In genomic region chr7:150969483-150969874, GRCh38 we compare ENCODE assay signal across 20 cellular contexts. TPM values are rescaled to one million over a fixed set of nuclear protein-coding genes. Genes with fewer than 3 reads are reported as not detected.
DNase-seq lines count a peak whose midpoint lies in the region; ATAC-seq, FAIRE-seq and TF ChIP-seq lines count a peak whose summit lies in the region.
"Had no signal": no experiment of that assay in that cellular context is flagged by ENCODE, and none has a peak within 500 bp of the region (broad histone marks: within the 10 kb centered on the region; RNA-seq: fewer than 3 reads in every experiment).

No MANE protein-coding gene starts in this region.

- intact Hi-C loops in PC-9 (cut with micrococcal nuclease; ENCODE audit: unreplicated experiment), result no loop called here

- no peaks in the 10 kb centered on the region for H3K9me3 ChIP-seq in PC-9 (ENCODE audit: insufficient read depth, low read depth)
- H3K9me3 ChIP-seq: pancreas, Peyer's patch had no signal

- DNase-seq in GM23338 (ENCODE audit: low spot score) (no peak), NCI-H2081 (lab: John Stamatoyannopoulos, UW) (peak; percentile 85 to 93), HTR-8/SVneo (ENCODE audit: insufficient read length, low spot score) (no peak), coronary artery (ENCODE audit: low spot score) (no peak), PC-9 (no peak)
- DNase-seq: activated naive CD8-positive, alpha-beta T cell treated with anti-CD3 and anti-CD28 coated beads, Interleukin-2, amount 10 ng/mL, durations not matched to agents 7 days and 5 days; mammary epithelial cell; Peyer's patch; stimulated activated CD4-positive, alpha-beta T cell treated with anti-CD3 and anti-CD28 coated beads, Interleukin-2, amount 100 ng/mL, for 24 hours; stimulated activated naive CD8-positive, alpha-beta T cell treated with anti-CD3 and anti-CD28 coated beads, Interleukin-15, amount 100 ng/mL, for 72 hours had no signal

- ATAC-seq in GM23338 (peak; percentile 4), HG02885 (IDR thresholded peaks at IDR 0.05; ENCODE audit: poor library complexity, unreplicated experiment) (no peak)
- ATAC-seq: SK-N-SH treated with all-trans-retinoic acid at 6 μM for 48 hours; stimulated activated naive CD8-positive, alpha-beta T cell treated with anti-CD3 and anti-CD28 coated beads, Interleukin-15, amount 100 ng/mL, for 72 hours had no signal

- H3K27ac ChIP-seq in GM23338 (ENCODE audit: low read depth), result no peak overlapping the region
- no peak overlapping the region for H3K27ac ChIP-seq in coronary artery
- no peak overlapping the region for H3K27ac ChIP-seq in PC-9
- H3K27ac ChIP-seq: hepatocyte, pancreas, Peyer's patch had no signal

- no peak overlapping the region; the same call in 2 of the 3 replicates for H3K4me3 Mint-ChIP-seq in GM23338
- peak overlapping the region in 2 of 5 experiments; percentile 7 to 53 for H3K4me3 Mint-ChIP-seq in brain
- peak overlapping the region in 2 of 3 experiments; percentile 52 to 54 for H3K4me3 Mint-ChIP-seq in nephron
- H3K4me3 Mint-ChIP-seq: activated naive CD8-positive, alpha-beta T cell treated with anti-CD3 and anti-CD28 coated beads, Interleukin-2, amount 10 ng/mL, durations not matched to agents 7 days and 5 days; stimulated activated naive CD8-positive, alpha-beta T cell treated with anti-CD3 and anti-CD28 coated beads, Interleukin-15, amount 100 ng/mL, for 72 hours had no signal

- CTCF ChIA-PET in PC-9 (lab: Charles Lee), result no interaction called here

- H3K4me2 ChIP-seq in GM23338, result no peak overlapping the region
- H3K4me2 ChIP-seq in PC-9, result no peak overlapping the region

- H4K20me1 ChIP-seq in GM23338 (replicated peaks; ENCODE audit: insufficient read depth) (no peaks in the 10 kb centered on the region), PC-9 (ENCODE audit: insufficient read depth) (no peaks in the 10 kb centered on the region)

- POLR2A ChIA-PET in PC-9 (lab: Charles Lee; ENCODE audit: unreplicated experiment), result no interaction called here

- peaks cover 6% of the 10 kb centered on the region; the same call in 1 of the 2 replicates for H3K27me3 ChIP-seq in GM23338 (ENCODE audit: insufficient read depth)
- H3K27me3 ChIP-seq in PC-9 (ENCODE audit: insufficient read depth, low read depth), result peaks cover 91% of the 10 kb centered on the region
- H3K27me3 ChIP-seq: pancreas, Peyer's patch had no signal

- H3K9me2 ChIP-seq in GM23338 (ENCODE audit: insufficient read depth) (no peaks in the 10 kb centered on the region), PC-9 (ENCODE audit: insufficient read depth) (no peaks in the 10 kb centered on the region)

- H2AFZ ChIP-seq in GM23338, result no peak overlapping the region
- no peak overlapping the region for H2AFZ ChIP-seq in PC-9
- H2AFZ ChIP-seq: hepatocyte had no signal

- FAIRE-seq in HTR-8/SVneo (lab: Jason Lieb, UNC), result no peak
- FAIRE-seq: G401.6, H54, keratinocyte, pancreas had no signal

- H3K27me3 Mint-ChIP-seq in GM23338 (ENCODE audit: insufficient read depth, low read depth, poor library complexity) (peaks cover 21% of the 10 kb centered on the region), brain (peaks cover 3% of the 10 kb centered on the region), nephron (ENCODE audit: low read depth) (peaks cover 10% of the 10 kb centered on the region)
- H3K27me3 Mint-ChIP-seq: stimulated activated naive CD8-positive, alpha-beta T cell treated with anti-CD3 and anti-CD28 coated beads, Interleukin-15, amount 100 ng/mL, for 72 hours had no signal

- no peaks in the 10 kb centered on the region for H3K36me3 Mint-ChIP-seq in GM23338 (ENCODE audit: low read depth)
- peaks cover 12% of the 10 kb centered on the region for H3K36me3 Mint-ChIP-seq in brain
- no peaks in the 10 kb centered on the region for H3K36me3 Mint-ChIP-seq in nephron (ENCODE audit: low read depth)
- H3K36me3 Mint-ChIP-seq: activated naive CD8-positive, alpha-beta T cell treated with anti-CD3 and anti-CD28 coated beads, Interleukin-2, amount 10 ng/mL, durations not matched to agents 7 days and 5 days had no signal

- no TSS peak for BruUV-seq in PC-9 (replicated peaks; lab: Mats Ljungman, UMichigan)

- H3K4me1 ChIP-seq in GM23338 (ENCODE audit: insufficient read depth), result peaks cover 18% of the 10 kb centered on the region
- no peaks in the 10 kb centered on the region for H3K4me1 ChIP-seq in PC-9 (replicated peaks; ENCODE audit: insufficient read depth)
- H3K4me1 ChIP-seq: pancreas had no signal

- H3K36me3 ChIP-seq in GM23338 (ENCODE audit: insufficient read depth) (no peaks in the 10 kb centered on the region), PC-9 (ENCODE audit: low read depth) (no peaks in the 10 kb centered on the region)
- H3K36me3 ChIP-seq: pancreas, Peyer's patch had no signal

- H3F3A ChIP-seq in GM23338 (replicated peaks; ENCODE audit: low read depth), result no peaks in the 10 kb centered on the region
- H3F3A ChIP-seq in PC-9 (ENCODE audit: insufficient read depth, low read depth), result no peaks in the 10 kb centered on the region

- no peak overlapping the region for H3K27ac Mint-ChIP-seq in GM23338
- peak overlapping the region in 4 of 5 experiments; percentile 57 to 97 (median 90) for H3K27ac Mint-ChIP-seq in brain
- H3K27ac Mint-ChIP-seq in nephron, result peak overlapping the region; percentile 79 to 98 (median 93)
- H3K27ac Mint-ChIP-seq: activated naive CD8-positive, alpha-beta T cell treated with anti-CD3 and anti-CD28 coated beads, Interleukin-2, amount 10 ng/mL, durations not matched to agents 7 days and 5 days; stimulated activated naive CD8-positive, alpha-beta T cell treated with anti-CD3 and anti-CD28 coated beads, Interleukin-15, amount 100 ng/mL, for 72 hours had no signal

- H3K4me3 ChIP-seq in GM23338 (no peak overlapping the region), coronary artery (no peak overlapping the region), PC-9 (no peak overlapping the region)
- H3K4me3 ChIP-seq: hepatocyte, pancreas, Peyer's patch had no signal

- TF ChIP-seq CTCF in GM23338 (conservative IDR thresholded peaks at IDR 0.05; ENCODE audit: low read depth in 2 of 2) (no peak), brain (conservative IDR thresholded peaks at IDR 0.05) (no peak), nephron (IDR thresholded peaks at IDR 0.05; ENCODE audit: unreplicated experiment in 3 of 3) (no peak), coronary artery (IDR thresholded peaks at IDR 0.05) (no peak), PC-9 (conservative IDR thresholded peaks at IDR 0.05) (no peak)

- H3K79me2 ChIP-seq in GM23338 (replicated peaks; ENCODE audit: insufficient read depth) (no peaks in the 10 kb centered on the region), PC-9 (ENCODE audit: low read depth) (no peaks in the 10 kb centered on the region)
- H3K79me2 ChIP-seq: hepatocyte had no signal

- no peaks in the 10 kb centered on the region for H3K9me3 Mint-ChIP-seq in GM23338
- H3K9me3 Mint-ChIP-seq in brain, result no peaks in the 10 kb centered on the region
- H3K9me3 Mint-ChIP-seq in nephron, result no peaks in the 10 kb centered on the region
- H3K9me3 Mint-ChIP-seq: activated naive CD8-positive, alpha-beta T cell treated with anti-CD3 and anti-CD28 coated beads, Interleukin-2, amount 10 ng/mL, durations not matched to agents 7 days and 5 days; stimulated activated naive CD8-positive, alpha-beta T cell treated with anti-CD3 and anti-CD28 coated beads, Interleukin-15, amount 100 ng/mL, for 72 hours had no signal

- H3K4me1 Mint-ChIP-seq in GM23338, result peaks cover 41% of the 10 kb centered on the region
- H3K4me1 Mint-ChIP-seq in brain, result peaks cover 98% of the 10 kb centered on the region
- H3K4me1 Mint-ChIP-seq in nephron, result peaks cover 88% of the 10 kb centered on the region

TF ChIP-seq in GM23338, 12 proteins besides CTCF, POLR2A, EP300 and RAD21 (continues in another document):
- no peak for TF ChIP-seq CREB1 (CRISPR knock-in tag; IDR thresholded peaks at IDR 0.05; ENCODE audit: low read depth)
- TF ChIP-seq STAT1 (IDR thresholded peaks at IDR 0.05; ENCODE audit: unreplicated experiment), result no peak

RNA-seq across cellular contexts. Expression of gene KCNH2, which starts 8.6 kb away (rescaled TPM):
- total RNA-seq in GM23338 (2014; rRNA removed; shearing (Covaris generic)), result 11.3 and 14.7 TPM in 2 replicates
- polyA plus RNA-seq in GM23338 (2016; fragmentation: Nextera tagmentation; extraction: Ambion mirVana) (2.6 and 2.9 TPM in 2 replicates), brain (ENCODE audit: insufficient read depth, low read depth, low replicate concordance) (49.2 TPM)
- 1.5 and 1.6 TPM in 2 replicates for total RNA-seq in PC-9 (2021)
- polyA plus RNA-seq: mammary epithelial cell had no signal

RNA-seq across cellular contexts. Expression of gene NOS3, which starts 21.3 kb away (rescaled TPM):
- 6.1 and 13.3 TPM in 2 replicates for total RNA-seq in GM23338 (2014; rRNA removed; shearing (Covaris generic))
- 2.6 and 3.1 TPM in 2 replicates for polyA plus RNA-seq in GM23338 (2016; fragmentation: Nextera tagmentation; extraction: Ambion mirVana)
- 4.2 TPM for polyA plus RNA-seq in brain (ENCODE audit: insufficient read depth, low read depth, low replicate concordance)
- total RNA-seq in PC-9 (2021), result 1.8 and 3.2 TPM in 2 replicates

RNA-seq across cellular contexts. Expression of gene ATG9B, which starts 54.8 kb away (rescaled TPM):
- 1.2 and 2.2 TPM in 2 replicates for total RNA-seq in GM23338 (2014; rRNA removed; shearing (Covaris generic))
- polyA plus RNA-seq in GM23338 (2016; fragmentation: Nextera tagmentation; extraction: Ambion mirVana) (3.2 and 3.4 TPM in 2 replicates), brain (ENCODE audit: insufficient read depth, low read depth, low replicate concordance) (0.24 TPM)
- total RNA-seq in PC-9 (2021), result 9.7 and 13.7 TPM in 2 replicates
- total RNA-seq: skeletal muscle tissue had no signal

RNA-seq across cellular contexts. Expression of gene ABCB8, which starts 58.8 kb away (rescaled TPM):
- total RNA-seq in GM23338 (2014; rRNA removed; shearing (Covaris generic)), result 27.1 and 41.1 TPM in 2 replicates
- polyA plus RNA-seq in GM23338 (2016; fragmentation: Nextera tagmentation; extraction: Ambion mirVana), result 11.4 and 13.1 TPM in 2 replicates
- polyA plus RNA-seq in brain (ENCODE audit: insufficient read depth, low read depth, low replicate concordance), result 29.9 TPM
- total RNA-seq in PC-9 (2021), result 51.8 and 61.9 TPM in 2 replicates

Comparison
In these comparisons a context has a peak if more than half of its experiments do, and no peak if none do; other contexts are left out.
1. DNase-seq: peak in NCI-H2081 (2 of 2); none in GM23338 (single experiment), HTR-8/SVneo (single experiment), coronary artery (single experiment) and PC-9 (0 of 2).